In the genomic region with DNA sequence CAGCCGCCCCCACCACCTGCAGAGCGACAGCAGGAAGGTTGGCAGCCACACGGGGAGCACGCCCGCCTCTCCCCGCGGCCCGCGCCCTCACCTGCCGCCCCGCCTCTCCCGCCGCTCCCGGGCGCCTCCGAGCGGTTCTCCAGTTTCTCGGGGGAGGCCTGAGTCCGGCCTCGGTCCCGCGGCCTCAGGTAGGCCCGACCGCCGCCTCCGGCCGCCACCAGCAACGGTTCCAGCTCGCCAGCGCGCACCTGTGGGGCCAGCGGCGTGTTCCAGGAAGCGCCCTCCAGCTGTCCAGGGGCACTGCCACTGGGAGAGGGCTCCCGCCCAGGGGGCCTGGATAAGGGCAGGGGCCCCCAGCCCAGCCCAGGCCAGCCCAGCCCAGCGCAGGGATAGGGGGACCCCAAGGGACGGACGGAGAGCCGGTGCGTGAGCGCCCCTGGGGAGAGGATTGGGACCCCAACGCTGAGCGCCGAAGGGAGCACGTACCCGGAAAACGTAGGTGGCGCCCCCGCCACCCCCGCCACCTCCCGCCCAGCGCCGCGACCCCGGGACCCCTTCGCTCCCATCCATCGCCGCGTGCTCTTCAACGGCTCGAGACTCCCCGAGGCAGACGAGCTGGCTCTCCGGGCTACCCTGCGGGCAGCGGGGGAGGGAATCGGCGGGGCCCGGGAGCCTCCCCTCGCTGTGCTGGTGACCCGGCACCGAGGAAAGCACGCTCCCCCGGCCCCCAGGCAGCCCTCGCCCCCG, we compare ENCODE assay signal across 13 cellular contexts. TPM values are rescaled to one million over a fixed set of nuclear protein-coding genes. Genes with fewer than 3 reads are reported as not detected.
DNase-seq lines count a peak whose midpoint lies in the region; ATAC-seq and TF ChIP-seq lines count a peak whose summit lies in the region.
"Had no signal": no experiment of that assay in that cellular context is flagged by ENCODE, and none has a peak within 500 bp of the region (broad histone marks: within the 10 kb centered on the region; RNA-seq: fewer than 3 reads in every experiment).

No MANE protein-coding gene starts in this region.

- intact Hi-C loops in heart right ventricle (cut with DNase I): no loop called here
- intact Hi-C loops in cardiac septum (cut with DNase I): no loop called here

- peak overlapping the region; percentile 77 for H3K4me3 Mint-ChIP-seq in activated T-helper 17 cell treated with anti-CD3 and anti-CD28 coated beads, Interleukin-2, amount 50 U/mL, for 72 hours

- DNase-seq in heart right ventricle: no peak
- DNase-seq in cardiac septum (ENCODE audit: low spot score): no peak
- peak; percentile 56 for DNase-seq in left kidney (ENCODE audit: low read depth, low spot score)
- no peak for DNase-seq in inferior parietal cortex (ENCODE audit: extremely low spot score)
- no peak for DNase-seq in NCI-H82 (lab: John Stamatoyannopoulos, UW)
- DNase-seq: activated CD8-positive, alpha-beta memory T cell treated with anti-CD3 and anti-CD28 coated beads, Interleukin-2, amount 10 ng/mL, durations not matched to agents 7 days and 5 days; CD8-positive, alpha-beta memory T cell; central memory CD4-positive, alpha-beta T cell; NCI-H187 had no signal

- H3K4me1 ChIP-seq in heart right ventricle (peaks cover 8 to 29% (median 27%) of the 10 kb centered on the region in 9 donors), thymus (ENCODE audit: control insufficient read depth, insufficient read depth, low read length) (peaks cover 11% of the 10 kb centered on the region)

- H3K27ac ChIP-seq in heart right ventricle: no peak overlapping the region
- no peak overlapping the region for H3K27ac ChIP-seq in thymus (ENCODE audit: low read depth)
- H3K27ac ChIP-seq: SJSA1 had no signal

- H3K27me3 Mint-ChIP-seq in activated T-helper 17 cell treated with anti-CD3 and anti-CD28 coated beads, Interleukin-2, amount 50 U/mL, for 72 hours: no peaks in the 10 kb centered on the region

- H3K4me3 ChIP-seq in heart right ventricle (peak overlapping the region in 9 of 10 donors; percentile 19 to 51 (median 42)), thymus (ENCODE audit: low read length) (peak overlapping the region; percentile 27)
- H3K4me3 ChIP-seq: SJSA1 had no signal

- no peak overlapping the region for H3K27ac Mint-ChIP-seq in activated T-helper 17 cell treated with anti-CD3 and anti-CD28 coated beads, Interleukin-2, amount 50 U/mL, for 72 hours
- H3K27ac Mint-ChIP-seq: activated CD8-positive, alpha-beta memory T cell treated with anti-CD3 and anti-CD28 coated beads, Interleukin-2, amount 10 ng/mL, durations not matched to agents 7 days and 5 days had no signal

- H3K9me3 Mint-ChIP-seq in activated T-helper 17 cell treated with anti-CD3 and anti-CD28 coated beads, Interleukin-2, amount 50 U/mL, for 72 hours: no peaks in the 10 kb centered on the region
- H3K9me3 Mint-ChIP-seq: CD8-positive, alpha-beta memory T cell had no signal

- H3K27me3 ChIP-seq in heart right ventricle (peaks cover 16 to 49% (median 32%) of the 10 kb centered on the region in 7 donors), thymus (ENCODE audit: control insufficient read depth, insufficient read depth) (peaks cover 45% of the 10 kb centered on the region)

- TF ChIP-seq CTCF in heart right ventricle (IDR thresholded peaks at IDR 0.05): no peak

- ATAC-seq in heart right ventricle: no peak
- peak; percentile 22 for ATAC-seq in activated T-helper 17 cell treated with anti-CD3 and anti-CD28 coated beads, Interleukin-2, amount 50 U/mL, for 72 hours (replicated peaks)
- ATAC-seq in HG03342 (IDR thresholded peaks at IDR 0.05; ENCODE audit: unreplicated experiment): no peak

- H3K36me3 ChIP-seq in heart right ventricle (no peaks in the 10 kb centered on the region), thymus (ENCODE audit: control insufficient read depth, insufficient read depth) (no peaks in the 10 kb centered on the region)
- H3K36me3 ChIP-seq: SJSA1 had no signal

- H3K9me3 ChIP-seq in heart right ventricle (no peaks in the 10 kb centered on the region), thymus (ENCODE audit: control insufficient read depth) (no peaks in the 10 kb centered on the region)
- H3K9me3 ChIP-seq: SJSA1 had no signal

- peaks cover 2% of the 10 kb centered on the region for H3K36me3 Mint-ChIP-seq in activated T-helper 17 cell treated with anti-CD3 and anti-CD28 coated beads, Interleukin-2, amount 50 U/mL, for 72 hours (ENCODE audit: low read depth)
- H3K36me3 Mint-ChIP-seq: CD8-positive, alpha-beta memory T cell had no signal

- H3K4me1 Mint-ChIP-seq in activated T-helper 17 cell treated with anti-CD3 and anti-CD28 coated beads, Interleukin-2, amount 50 U/mL, for 72 hours: peaks cover 8% of the 10 kb centered on the region

- 8 to 11% methylated on average over 57 to 76 of the region's 76 CpGs for WGBS in heart right ventricle, 2 donors
- 7% methylated on average over 76 of the region's 76 CpGs for WGBS in thymus

RNA-seq across cellular contexts. Expression of a gene that starts 2.1 kb away (rescaled TPM):
- total RNA-seq in heart right ventricle (1 to 10 TPM in 2 of 10 donors, under 1 TPM in 8; 0.11 to 1.6 (median 0.49) TPM), cardiac septum (0.65 TPM)
- polyA plus RNA-seq in heart right ventricle (under 1 TPM; 0.28 to 0.95 TPM), thymus (0.66 TPM)
- total RNA-seq in activated T-helper 17 cell treated with anti-CD3 and anti-CD28 coated beads, Interleukin-2, amount 50 U/mL, for 72 hours: 1 to 10 TPM; 1.9 to 2.8 TPM

RNA-seq across cellular contexts. Expression of a gene that starts 17.8 kb away (rescaled TPM):
- total RNA-seq in heart right ventricle: 1 to 10 TPM in 6 of 10 donors, under 1 TPM in 4; 0.55 to 6.8 (median 1.5) TPM
- 1 to 10 TPM; 1.7 to 4.4 TPM for polyA plus RNA-seq in heart right ventricle
- total RNA-seq in cardiac septum: 1.0 TPM
- 1 to 10 TPM; 3.5 to 5.5 TPM for total RNA-seq in activated T-helper 17 cell treated with anti-CD3 and anti-CD28 coated beads, Interleukin-2, amount 50 U/mL, for 72 hours
- 0.66 TPM for polyA plus RNA-seq in thymus
- polyA plus RNA-seq: CD8-positive, alpha-beta memory T cell had no signal

RNA-seq across cellular contexts. Expression of a gene that starts 32.6 kb away (rescaled TPM):
- total RNA-seq in heart right ventricle (10 to 100 TPM; 17.6 to 27.9 (median 24.6) TPM), cardiac septum (18.5 TPM)
- polyA plus RNA-seq in heart right ventricle (10 to 100 TPM in 1 of 2 donors, 1 to 10 TPM in 1; 9.7 to 16.0 TPM), thymus (11.5 TPM)
- 10 to 100 TPM; 51.2 to 70.0 TPM for total RNA-seq in activated T-helper 17 cell treated with anti-CD3 and anti-CD28 coated beads, Interleukin-2, amount 50 U/mL, for 72 hours

RNA-seq across cellular contexts. Expression of a gene that starts 47.5 kb away (rescaled TPM):
- total RNA-seq in heart right ventricle: 1 to 10 TPM; 1.2 to 6.3 (median 3.2) TPM
- polyA plus RNA-seq in heart right ventricle: 1 to 10 TPM; 2.7 to 9.6 TPM
- total RNA-seq in cardiac septum: 3.6 TPM
- total RNA-seq in activated T-helper 17 cell treated with anti-CD3 and anti-CD28 coated beads, Interleukin-2, amount 50 U/mL, for 72 hours: 1 to 10 TPM; 1.7 to 2.7 TPM
- 1.5 TPM for polyA plus RNA-seq in thymus
